1 cellular context compared by ENCODE assay signal in the genomic region with DNA sequence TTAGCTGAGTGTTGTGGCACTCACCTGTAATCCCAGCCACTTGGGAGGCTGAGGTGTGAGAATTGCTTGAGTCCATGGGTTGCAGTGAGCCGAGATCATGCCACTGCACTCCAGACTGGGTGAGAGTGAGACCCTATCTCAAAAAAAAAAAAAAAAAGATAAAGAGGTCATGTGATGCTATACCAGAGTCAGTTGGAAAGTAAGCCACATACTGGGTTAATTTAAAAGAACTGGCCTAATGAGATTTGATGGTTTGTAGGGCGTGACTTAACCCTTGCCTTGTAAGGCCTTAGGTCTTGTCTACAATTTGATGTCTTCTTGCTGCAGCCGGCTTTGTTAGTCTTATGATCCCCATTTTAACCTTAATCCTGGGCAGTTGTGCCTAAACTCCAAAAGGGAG.
TF ChIP-seq lines count a peak whose summit lies in the region.

No MANE protein-coding gene starts in this region.

TF ChIP-seq in WTC11, 78 proteins besides CTCF, POLR2A, EP300 and RAD21 (continued from another document):
- TF ChIP-seq STAT6 (CRISPR knock-in tag; conservative IDR thresholded peaks at IDR 0.05; ENCODE audit: low read depth) = no peak
- TF ChIP-seq, protein P1, sequence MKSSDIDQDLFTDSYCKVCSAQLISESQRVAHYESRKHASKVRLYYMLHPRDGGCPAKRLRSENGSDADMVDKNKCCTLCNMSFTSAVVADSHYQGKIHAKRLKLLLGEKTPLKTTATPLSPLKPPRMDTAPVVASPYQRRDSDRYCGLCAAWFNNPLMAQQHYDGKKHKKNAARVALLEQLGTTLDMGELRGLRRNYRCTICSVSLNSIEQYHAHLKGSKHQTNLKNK (CRISPR knock-in tag; IDR thresholded peaks at IDR 0.05) = no peak
- TF ChIP-seq GABPB1 (CRISPR knock-in tag; IDR thresholded peaks at IDR 0.05) = no peak
- TF ChIP-seq ATF1 (CRISPR knock-in tag; IDR thresholded peaks at IDR 0.05) = no peak
- TF ChIP-seq FOXK1 (CRISPR knock-in tag; IDR thresholded peaks at IDR 0.05) = no peak
- no peak for TF ChIP-seq ZNF232 (CRISPR knock-in tag; IDR thresholded peaks at IDR 0.05)
- TF ChIP-seq TCF7 (CRISPR knock-in tag; IDR thresholded peaks at IDR 0.05; ENCODE audit: low read depth) = no peak
- no peak for TF ChIP-seq ZNF317 (CRISPR knock-in tag; IDR thresholded peaks at IDR 0.05; ENCODE audit: borderline replicate concordance, low read depth)
